Comparison of ENCODE assay signal across 9 cellular contexts in the genomic region with DNA sequence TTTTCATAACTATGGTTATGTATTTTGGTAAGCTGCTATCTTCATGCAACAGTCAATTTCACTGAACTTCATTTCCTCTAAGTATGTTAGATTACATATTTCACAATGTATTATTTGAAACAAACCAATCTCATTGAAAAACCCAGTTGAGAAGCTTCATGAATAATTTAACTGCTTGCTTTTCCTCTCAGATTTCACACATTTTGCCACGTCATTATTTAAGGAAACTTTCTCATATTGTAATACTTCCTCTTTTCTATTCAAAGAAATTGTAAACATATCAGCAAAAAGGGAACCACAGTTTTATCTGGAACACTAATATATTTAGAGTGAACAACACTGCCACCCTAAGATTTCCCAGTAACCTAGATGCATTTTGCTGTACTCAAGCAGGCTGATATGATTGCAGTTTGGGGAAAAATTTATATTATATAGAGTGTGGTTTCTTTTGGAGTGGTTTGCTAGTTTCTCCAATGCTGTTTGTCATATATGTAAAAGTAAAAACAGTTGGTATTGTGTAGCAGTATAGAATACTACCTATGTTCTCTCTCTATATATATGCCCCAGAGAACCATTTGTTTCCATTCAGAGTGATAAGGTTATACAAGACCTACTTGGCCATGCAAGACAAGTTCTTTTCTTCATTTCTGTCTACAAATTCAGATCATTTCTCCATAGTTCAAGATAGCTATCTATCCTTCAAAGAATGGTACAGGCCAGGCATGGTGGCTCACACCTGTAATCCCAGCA. TPM values are rescaled to one million over a fixed set of nuclear protein-coding genes. Genes with fewer than 3 reads are reported as not detected.
DNase-seq lines count a peak whose midpoint lies in the region; ATAC-seq and TF ChIP-seq lines count a peak whose summit lies in the region.
"Had no signal": no experiment of that assay in that cellular context is flagged by ENCODE, and none has a peak within 500 bp of the region (broad histone marks: within the 10 kb centered on the region; RNA-seq: fewer than 3 reads in every experiment).

No MANE protein-coding gene starts in this region.

- no peaks in the 10 kb centered on the region for H3K36me3 Mint-ChIP-seq in activated naive CD8-positive, alpha-beta T cell treated with anti-CD3 and anti-CD28 coated beads, Interleukin-2, amount 50 U/mL, for 24 hours (ENCODE audit: low read depth)
- H3K36me3 Mint-ChIP-seq in naive thymus-derived CD4-positive, alpha-beta T cell: peaks cover 0 to 6% (median 0%) of the 10 kb centered on the region in 5 donors
- peaks cover 2% of the 10 kb centered on the region for H3K36me3 Mint-ChIP-seq in activated T-helper 1 cell treated with anti-CD3 and anti-CD28 coated beads, Interleukin-12 subunit alpha, Interleukin-12 subunit beta, Interleukin-2, Interleukin-4 antibody, amounts not matched to agents 30 ng/mL and 10 ng/mL and 1 ng/mL, durations not matched to agents 14 hours and 24 hours and 36 hours (ENCODE audit: low read depth)
- peaks cover 30% of the 10 kb centered on the region for H3K36me3 Mint-ChIP-seq in type B pancreatic cell

- no peak for TF ChIP-seq POLR2A in GM18505 (IDR thresholded peaks at IDR 0.05; ENCODE audit: borderline replicate concordance, extremely low read depth, insufficient read depth, insufficient read length)

- H3K27me3 ChIP-seq in naive thymus-derived CD4-positive, alpha-beta T cell (ENCODE audit: control insufficient read depth in 2 of 2, insufficient read depth in 2 of 2, low read length in 2 of 2): no peaks in the 10 kb centered on the region

- H3K9me3 Mint-ChIP-seq in activated naive CD8-positive, alpha-beta T cell treated with anti-CD3 and anti-CD28 coated beads, Interleukin-2, amount 50 U/mL, for 24 hours: no peaks in the 10 kb centered on the region
- H3K9me3 Mint-ChIP-seq in naive thymus-derived CD4-positive, alpha-beta T cell: peaks cover 0 to 10% (median 0%) of the 10 kb centered on the region in 11 donors
- peaks cover 11% of the 10 kb centered on the region for H3K9me3 Mint-ChIP-seq in activated T-helper 1 cell treated with anti-CD3 and anti-CD28 coated beads, Interleukin-12 subunit alpha, Interleukin-12 subunit beta, Interleukin-2, Interleukin-4 antibody, amounts not matched to agents 30 ng/mL and 10 ng/mL and 1 ng/mL, durations not matched to agents 14 hours and 24 hours and 36 hours
- peaks cover 5% of the 10 kb centered on the region for H3K9me3 Mint-ChIP-seq in type B pancreatic cell

- H3K36me3 ChIP-seq in naive thymus-derived CD4-positive, alpha-beta T cell (ENCODE audit: control insufficient read depth in 2 of 3, insufficient read depth in 3 of 3, low read length in 3 of 3): no peaks in the 10 kb centered on the region

- H3K4me3 ChIP-seq in naive thymus-derived CD4-positive, alpha-beta T cell (ENCODE audit: low read length): no peak overlapping the region

- no peaks in the 10 kb centered on the region for H3K9me3 ChIP-seq in naive thymus-derived CD4-positive, alpha-beta T cell (ENCODE audit: control insufficient read depth in 2 of 3, low read length in 3 of 3)

- intact Hi-C loops in naive thymus-derived CD4-positive, alpha-beta T cell (cut with micrococcal nuclease): no loop called here
- intact Hi-C loops in activated T-helper 1 cell treated with anti-CD3 and anti-CD28 coated beads, Interleukin-12 subunit alpha, Interleukin-12 subunit beta, Interleukin-2, Interleukin-4 antibody, amounts not matched to agents 30 ng/mL and 10 ng/mL and 1 ng/mL, durations not matched to agents 14 hours and 24 hours and 36 hours (cut with micrococcal nuclease): no loop called here

- TF ChIP-seq CTCF in type B pancreatic cell (conservative IDR thresholded peaks at IDR 0.05): no peak

- no peaks in the 10 kb centered on the region for H3K27me3 Mint-ChIP-seq in activated naive CD8-positive, alpha-beta T cell treated with anti-CD3 and anti-CD28 coated beads, Interleukin-2, amount 50 U/mL, for 24 hours
- peaks cover 0 to 5% (median 0%) of the 10 kb centered on the region in 5 donors for H3K27me3 Mint-ChIP-seq in naive thymus-derived CD4-positive, alpha-beta T cell
- H3K27me3 Mint-ChIP-seq in activated T-helper 1 cell treated with anti-CD3 and anti-CD28 coated beads, Interleukin-12 subunit alpha, Interleukin-12 subunit beta, Interleukin-2, Interleukin-4 antibody, amounts not matched to agents 30 ng/mL and 10 ng/mL and 1 ng/mL, durations not matched to agents 14 hours and 24 hours and 36 hours (ENCODE audit: insufficient read depth): no peaks in the 10 kb centered on the region
- no peaks in the 10 kb centered on the region for H3K27me3 Mint-ChIP-seq in type B pancreatic cell

- H3K4me3 Mint-ChIP-seq in activated naive CD8-positive, alpha-beta T cell treated with anti-CD3 and anti-CD28 coated beads, Interleukin-2, amount 50 U/mL, for 24 hours: peak overlapping the region; percentile 36
- no peak overlapping the region for H3K4me3 Mint-ChIP-seq in naive thymus-derived CD4-positive, alpha-beta T cell
- no peak overlapping the region for H3K4me3 Mint-ChIP-seq in activated T-helper 1 cell treated with anti-CD3 and anti-CD28 coated beads, Interleukin-12 subunit alpha, Interleukin-12 subunit beta, Interleukin-2, Interleukin-4 antibody, amounts not matched to agents 30 ng/mL and 10 ng/mL and 1 ng/mL, durations not matched to agents 14 hours and 24 hours and 36 hours
- H3K4me3 Mint-ChIP-seq in type B pancreatic cell: no peak overlapping the region

- CTCF ChIA-PET in naive thymus-derived CD4-positive, alpha-beta T cell (lab: Charles Lee): interaction anchor here (0.6 kb wide), 1 partner anchor 51 kb away, joined by 3 read pairs; no protein-coding TSS in a partner anchor

- peak; percentile 64 for ATAC-seq in GM18505 (IDR thresholded peaks at IDR 0.05; ENCODE audit: unreplicated experiment)
- peak; percentile 58 for ATAC-seq in HG03460 (IDR thresholded peaks at IDR 0.05; ENCODE audit: unreplicated experiment)
- no peak for ATAC-seq in activated naive CD8-positive, alpha-beta T cell treated with anti-CD3 and anti-CD28 coated beads, Interleukin-2, amount 50 U/mL, for 24 hours
- peak; percentile 46 for ATAC-seq in naive thymus-derived CD4-positive, alpha-beta T cell
- no peak for ATAC-seq in GM19463 (IDR thresholded peaks at IDR 0.05; ENCODE audit: unreplicated experiment)

- no peak overlapping the region for H3K27ac Mint-ChIP-seq in activated naive CD8-positive, alpha-beta T cell treated with anti-CD3 and anti-CD28 coated beads, Interleukin-2, amount 50 U/mL, for 24 hours
- H3K27ac Mint-ChIP-seq in naive thymus-derived CD4-positive, alpha-beta T cell: peak overlapping the region in 1 of 9 donors; percentile 41
- H3K27ac Mint-ChIP-seq in activated T-helper 1 cell treated with anti-CD3 and anti-CD28 coated beads, Interleukin-12 subunit alpha, Interleukin-12 subunit beta, Interleukin-2, Interleukin-4 antibody, amounts not matched to agents 30 ng/mL and 10 ng/mL and 1 ng/mL, durations not matched to agents 14 hours and 24 hours and 36 hours: no peak overlapping the region
- H3K27ac Mint-ChIP-seq in type B pancreatic cell: no peak overlapping the region

- no peak for DNase-seq in activated naive CD8-positive, alpha-beta T cell treated with anti-CD3 and anti-CD28 coated beads, Interleukin-2, amount 50 U/mL, for 24 hours
- DNase-seq in naive thymus-derived CD4-positive, alpha-beta T cell: no peak
- DNase-seq in NCI-H82 (lab: John Stamatoyannopoulos, UW): no peak
- DNase-seq in activated T-helper 1 cell treated with anti-CD3 and anti-CD28 coated beads, Interleukin-12 subunit alpha, Interleukin-12 subunit beta, Interleukin-2, Interleukin-4 antibody, amounts not matched to agents 30 ng/mL and 10 ng/mL and 1 ng/mL, durations not matched to agents 14 hours and 24 hours and 36 hours (ENCODE audit: low spot score): no peak
- no peak for DNase-seq in type B pancreatic cell (ENCODE audit: extremely low spot score, unreplicated experiment)
- DNase-seq: NCI-H2171 treated with DMSO at 0.1 percent for 48 hours had no signal

- H3K27ac ChIP-seq in naive thymus-derived CD4-positive, alpha-beta T cell (ENCODE audit: low read depth, low read length): no peak overlapping the region

- POLR2A ChIA-PET in naive thymus-derived CD4-positive, alpha-beta T cell (lab: Charles Lee): no interaction called here

- no peaks in the 10 kb centered on the region for H3K4me1 ChIP-seq in naive thymus-derived CD4-positive, alpha-beta T cell (ENCODE audit: control insufficient read depth in 2 of 2, insufficient read depth in 2 of 2, low read length in 2 of 2)

- peaks cover 6% of the 10 kb centered on the region for H3K4me1 Mint-ChIP-seq in activated naive CD8-positive, alpha-beta T cell treated with anti-CD3 and anti-CD28 coated beads, Interleukin-2, amount 50 U/mL, for 24 hours
- H3K4me1 Mint-ChIP-seq in naive thymus-derived CD4-positive, alpha-beta T cell: peaks cover 0 to 6% (median 0%) of the 10 kb centered on the region in 7 donors
- H3K4me1 Mint-ChIP-seq in activated T-helper 1 cell treated with anti-CD3 and anti-CD28 coated beads, Interleukin-12 subunit alpha, Interleukin-12 subunit beta, Interleukin-2, Interleukin-4 antibody, amounts not matched to agents 30 ng/mL and 10 ng/mL and 1 ng/mL, durations not matched to agents 14 hours and 24 hours and 36 hours (ENCODE audit: low read depth): no peaks in the 10 kb centered on the region
- no peaks in the 10 kb centered on the region for H3K4me1 Mint-ChIP-seq in type B pancreatic cell (ENCODE audit: unreplicated experiment)

RNA-seq across cellular contexts. Expression of gene AHCTF1, which starts 28.4 kb away (rescaled TPM):
- 10 to 100 TPM; 31.8 to 66.5 (median 57.3) TPM for total RNA-seq in naive thymus-derived CD4-positive, alpha-beta T cell
- 10 to 100 TPM; 19.0 to 30.6 TPM for polyA plus RNA-seq in naive thymus-derived CD4-positive, alpha-beta T cell
- total RNA-seq in activated T-helper 1 cell treated with anti-CD3 and anti-CD28 coated beads, Interleukin-12 subunit alpha, Interleukin-12 subunit beta, Interleukin-2, Interleukin-4 antibody, amounts not matched to agents 30 ng/mL and 10 ng/mL and 1 ng/mL, durations not matched to agents 14 hours and 24 hours and 36 hours: 56.1 and 60.5 TPM in 2 replicates
- 27.0 and 34.9 TPM in 2 replicates for total RNA-seq in type B pancreatic cell (ENCODE audit: low replicate concordance)

RNA-seq across cellular contexts. Expression of gene ZNF695, which starts 47.7 kb away (rescaled TPM):
- total RNA-seq in naive thymus-derived CD4-positive, alpha-beta T cell: under 1 TPM in 1 of 5 experiments, not detected in 4; 0.17 TPM
- polyA plus RNA-seq in naive thymus-derived CD4-positive, alpha-beta T cell: not detected
- 0.27 and 0.57 TPM in 2 replicates for total RNA-seq in activated T-helper 1 cell treated with anti-CD3 and anti-CD28 coated beads, Interleukin-12 subunit alpha, Interleukin-12 subunit beta, Interleukin-2, Interleukin-4 antibody, amounts not matched to agents 30 ng/mL and 10 ng/mL and 1 ng/mL, durations not matched to agents 14 hours and 24 hours and 36 hours
- 7.4 and 17.9 TPM in 2 replicates for total RNA-seq in type B pancreatic cell (ENCODE audit: low replicate concordance)

Comparison
In these comparisons a context has a peak if more than half of its experiments do, and no peak if none do; other contexts are left out.
1. ATAC-seq: peak in GM18505 (single experiment), HG03460 (single experiment) and naive thymus-derived CD4-positive, alpha-beta T cell (single experiment); none in activated naive CD8-positive, alpha-beta T cell treated with anti-CD3 and anti-CD28 coated beads, Interleukin-2, amount 50 U/mL, for 24 hours (single experiment) and GM19463 (single experiment).